In the genomic region with DNA sequence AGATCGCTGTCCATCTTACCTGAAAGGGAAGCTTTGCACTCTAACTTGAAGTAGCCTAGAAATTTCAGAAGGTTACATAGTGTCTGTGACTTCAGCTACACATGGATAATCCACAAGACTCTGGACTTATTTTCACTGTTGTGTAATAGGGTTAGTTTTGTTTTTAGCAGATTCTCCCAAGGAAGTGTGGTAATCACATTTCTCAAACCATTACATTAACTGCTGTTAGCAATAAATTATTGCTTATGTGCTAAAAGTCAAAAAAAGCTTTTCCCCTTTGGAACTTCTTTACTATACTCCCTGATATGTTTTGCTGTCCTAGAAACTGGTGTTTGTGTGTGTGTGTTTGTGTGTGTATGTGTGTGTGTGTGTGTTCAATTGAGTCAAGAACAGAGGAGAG, we compare ENCODE assay signal across 17 cellular contexts.
A peak's percentile ranks its signal among the peaks of the same experiment; 100 is the strongest.
DNase-seq lines count a peak whose midpoint lies in the region; ATAC-seq, FAIRE-seq and TF ChIP-seq lines count a peak whose summit lies in the region.
"Had no signal": no experiment of that assay in that cellular context is flagged by ENCODE, and none has a peak within 500 bp of the region (broad histone marks: within the 10 kb centered on the region; RNA-seq: fewer than 3 reads in every experiment).

No MANE protein-coding gene starts in this region.

- intact Hi-C loops in MCF 10A (cut with micrococcal nuclease) (no loop called here), breast epithelium (cut with DNase I; ENCODE audit: low total_unique reads) (no loop called here), kidney (cut with DNase I) (no loop called here)

- H3K9me3 Mint-ChIP-seq in MCF 10A (ENCODE audit: unreplicated experiment) = no peaks in the 10 kb centered on the region
- H3K9me3 Mint-ChIP-seq: T-helper 2 cell treated with Interferon-gamma antibody and Interleukin-4, amounts not matched to agents 5 μg/mL and 100 μg/mL, for 36 hours had no signal

- no peaks in the 10 kb centered on the region for H3K36me3 Mint-ChIP-seq in MCF 10A (ENCODE audit: insufficient read depth, unreplicated experiment)

- H3K27ac ChIP-seq in breast epithelium (peak overlapping the region in 1 of 2 donors; percentile 39), kidney (ENCODE audit: low read depth in 2 of 2, low read length in 2 of 2) (peak overlapping the region in 1 of 2 donors; percentile 18), subcutaneous abdominal adipose tissue (ENCODE audit: low read depth, low read length) (peak overlapping the region; percentile 75)

- peaks cover 35% of the 10 kb centered on the region for H3K4me1 Mint-ChIP-seq in MCF 10A (ENCODE audit: insufficient read depth, unreplicated experiment)

- H3K27me3 ChIP-seq in breast epithelium = no peaks in the 10 kb centered on the region
- H3K27me3 ChIP-seq in subcutaneous abdominal adipose tissue (ENCODE audit: control insufficient read depth in 5 of 5, insufficient read depth in 4 of 5, low read length in 5 of 5) = no peaks in the 10 kb centered on the region

- H3K4me3 ChIP-seq in breast epithelium (no peak overlapping the region), kidney (ENCODE audit: low read length in 2 of 2) (no peak overlapping the region), subcutaneous abdominal adipose tissue (ENCODE audit: low read depth in 1 of 5, low read length in 5 of 5) (no peak overlapping the region)

- TF ChIP-seq CTCF in MCF 10A (IDR thresholded peaks at IDR 0.05; ENCODE audit: unreplicated experiment) (no peak), breast epithelium (IDR thresholded peaks at IDR 0.05) (no peak), kidney (IDR thresholded peaks at IDR 0.05; ENCODE audit: borderline replicate concordance, extremely low read depth, insufficient read depth) (no peak)

- H3K9me3 ChIP-seq in breast epithelium (no peaks in the 10 kb centered on the region), kidney (ENCODE audit: control insufficient read depth in 1 of 2, low read length in 2 of 2) (no peaks in the 10 kb centered on the region), subcutaneous abdominal adipose tissue (ENCODE audit: control insufficient read depth in 5 of 5, low read length in 5 of 5) (no peaks in the 10 kb centered on the region)

- H3K4me1 ChIP-seq in breast epithelium (no peaks in the 10 kb centered on the region), kidney (ENCODE audit: control insufficient read depth in 1 of 2, insufficient read depth in 1 of 2, low read depth in 1 of 2, low read length in 2 of 2) (peaks cover 0 to 3% of the 10 kb centered on the region in 2 donors), subcutaneous abdominal adipose tissue (ENCODE audit: control insufficient read depth in 5 of 5, insufficient read depth in 5 of 5, low read length in 5 of 5) (peaks cover 0 to 31% (median 23%) of the 10 kb centered on the region in 5 donors)

- TF ChIP-seq POLR2A in breast epithelium (IDR thresholded peaks at IDR 0.05) (no peak), GM12892 (IDR thresholded peaks at IDR 0.05; ENCODE audit: low read depth, low read length) (no peak)

- POLR2A ChIA-PET in MCF 10A (lab: Yijun Ruan, JAX) = interaction anchor here (0.7 to 4.1 kb wide), 7 partner anchors 12 to 1079 kb away, joined by 3 to 48 read pairs (median 5); no protein-coding TSS in a partner anchor

- ATAC-seq in HG03139 (IDR thresholded peaks at IDR 0.05; ENCODE audit: unreplicated experiment) (no peak), HG03521 (IDR thresholded peaks at IDR 0.05; ENCODE audit: unreplicated experiment) (no peak)

- H3K27ac Mint-ChIP-seq in MCF 10A (ENCODE audit: low read depth, unreplicated experiment) = peak overlapping the region; percentile 85
- H3K27ac Mint-ChIP-seq: T-helper 2 cell treated with Interferon-gamma antibody and Interleukin-4, amounts not matched to agents 5 μg/mL and 100 μg/mL, for 36 hours had no signal

- BruUV-seq in MCF 10A (replicated peaks; lab: Mats Ljungman, UMichigan) = no TSS peak

- CTCF ChIA-PET in MCF 10A (lab: Yijun Ruan, JAX) = interaction anchor here (0.5 to 1.1 kb wide), 2 partner anchors 11 to 1012 kb away, joined by 3 to 6 read pairs; no protein-coding TSS in a partner anchor

- DNase-seq in MCF 10A (ENCODE audit: unreplicated experiment) (peak; percentile 47), breast epithelium (ENCODE audit: low spot score in 2 of 2) (no peak), SKM-1 treated with dmso at 0.1 percent for 144 hours (lab: John Stamatoyannopoulos, UW; ENCODE audit: unreplicated experiment) (peak; percentile 51), kidney (no peak), GM12892 (ENCODE audit: insufficient read length) (no peak)
- DNase-seq: activated CD4-positive, alpha-beta T cell treated with anti-CD3 and anti-CD28 coated beads, Interleukin-2, amount 50 U/mL, for 1 hour; activated effector memory CD4-positive, alpha-beta T cell treated with Interleukin-2 at 50 U/mL for 16 hours; GOT3; NCI-H1417; NCI-H510A treated with DMSO at 0.1 percent for 48 hours had no signal

- FAIRE-seq in kidney (lab: Jason Lieb, UNC) (peak; percentile 56), GM12892 (lab: Jason Lieb, UNC) (no peak)
- FAIRE-seq: bronchial epithelial cell, endothelial cell of umbilical vein, GM19239 had no signal

- H3K36me3 ChIP-seq in breast epithelium = no peaks in the 10 kb centered on the region
- no peaks in the 10 kb centered on the region for H3K36me3 ChIP-seq in kidney (ENCODE audit: control insufficient read depth in 1 of 2, insufficient read depth in 2 of 2, low read length in 2 of 2)
- H3K36me3 ChIP-seq in subcutaneous abdominal adipose tissue (ENCODE audit: control insufficient read depth in 5 of 5, insufficient read depth in 5 of 5, low read length in 5 of 5) = no peaks in the 10 kb centered on the region

- H3K27me3 Mint-ChIP-seq in MCF 10A (ENCODE audit: insufficient read depth, unreplicated experiment) = no peaks in the 10 kb centered on the region

- H3K9ac ChIP-seq in kidney (ENCODE audit: low read length in 2 of 2) (no peak overlapping the region), subcutaneous abdominal adipose tissue (ENCODE audit: low read length in 5 of 5) (peak overlapping the region in 1 of 5 donors; percentile 15)

- no peak overlapping the region for H3K4me3 Mint-ChIP-seq in MCF 10A (ENCODE audit: unreplicated experiment)
- H3K4me3 Mint-ChIP-seq: T-helper 2 cell treated with Interferon-gamma antibody and Interleukin-4, amounts not matched to agents 5 μg/mL and 100 μg/mL, for 36 hours had no signal

Comparison
In these comparisons a context has a peak if more than half of its experiments do, and no peak if none do; other contexts are left out.
1. DNase-seq: peak in MCF 10A (single experiment) and SKM-1 treated with dmso at 0.1 percent for 144 hours (single experiment); none in breast epithelium (0 of 2), kidney (single experiment) and GM12892 (single experiment).